In the genomic region with DNA sequence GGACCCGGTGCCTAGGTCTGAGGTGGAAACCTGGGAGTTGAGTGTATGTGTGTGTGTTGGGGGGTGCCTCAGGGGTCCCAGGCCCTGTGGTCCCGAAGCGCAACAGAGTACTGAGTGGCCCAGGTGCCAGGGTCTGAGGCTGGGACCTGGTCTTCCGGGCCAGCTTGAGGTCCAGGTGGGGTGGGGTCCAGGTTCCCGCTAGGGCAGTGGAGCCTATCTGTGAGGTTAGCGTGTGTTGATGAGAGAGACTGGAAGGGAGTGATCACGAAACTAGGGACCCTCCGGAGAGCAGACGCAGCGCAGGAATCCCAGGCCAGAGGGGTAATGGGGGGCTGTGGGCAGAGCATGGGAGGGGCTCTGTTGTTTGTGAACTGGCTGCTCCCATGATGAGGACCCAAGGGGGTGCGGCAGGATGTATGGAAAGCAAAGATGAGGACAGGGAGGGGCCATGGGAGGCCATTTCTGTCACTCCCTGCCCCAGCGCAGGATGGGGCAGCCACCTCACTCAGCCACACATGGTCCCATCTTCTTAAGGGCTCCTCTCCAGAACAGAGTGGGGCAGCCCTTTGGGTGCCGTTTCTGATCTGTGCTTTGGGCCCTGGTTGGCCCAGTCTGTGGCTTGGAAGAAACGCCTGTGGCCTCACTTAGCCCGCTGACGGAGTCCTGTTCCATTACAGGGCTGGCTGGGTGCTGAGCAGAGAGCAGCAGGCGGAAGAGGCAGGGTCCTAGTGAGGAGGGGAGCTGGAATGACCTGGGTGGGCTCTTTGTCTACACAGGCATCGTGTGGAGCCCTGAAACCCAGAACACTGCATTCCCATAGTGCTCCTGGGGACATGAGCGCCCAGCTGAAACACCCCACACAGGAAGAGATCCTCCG, we compare ENCODE assay signal across 1 cellular context.
TF ChIP-seq lines count a peak whose summit lies in the region.

No MANE protein-coding gene starts in this region.

TF ChIP-seq in GM23338, 12 proteins besides CTCF, POLR2A, EP300 and RAD21 (continued from another document):
- TF ChIP-seq, protein P1, sequence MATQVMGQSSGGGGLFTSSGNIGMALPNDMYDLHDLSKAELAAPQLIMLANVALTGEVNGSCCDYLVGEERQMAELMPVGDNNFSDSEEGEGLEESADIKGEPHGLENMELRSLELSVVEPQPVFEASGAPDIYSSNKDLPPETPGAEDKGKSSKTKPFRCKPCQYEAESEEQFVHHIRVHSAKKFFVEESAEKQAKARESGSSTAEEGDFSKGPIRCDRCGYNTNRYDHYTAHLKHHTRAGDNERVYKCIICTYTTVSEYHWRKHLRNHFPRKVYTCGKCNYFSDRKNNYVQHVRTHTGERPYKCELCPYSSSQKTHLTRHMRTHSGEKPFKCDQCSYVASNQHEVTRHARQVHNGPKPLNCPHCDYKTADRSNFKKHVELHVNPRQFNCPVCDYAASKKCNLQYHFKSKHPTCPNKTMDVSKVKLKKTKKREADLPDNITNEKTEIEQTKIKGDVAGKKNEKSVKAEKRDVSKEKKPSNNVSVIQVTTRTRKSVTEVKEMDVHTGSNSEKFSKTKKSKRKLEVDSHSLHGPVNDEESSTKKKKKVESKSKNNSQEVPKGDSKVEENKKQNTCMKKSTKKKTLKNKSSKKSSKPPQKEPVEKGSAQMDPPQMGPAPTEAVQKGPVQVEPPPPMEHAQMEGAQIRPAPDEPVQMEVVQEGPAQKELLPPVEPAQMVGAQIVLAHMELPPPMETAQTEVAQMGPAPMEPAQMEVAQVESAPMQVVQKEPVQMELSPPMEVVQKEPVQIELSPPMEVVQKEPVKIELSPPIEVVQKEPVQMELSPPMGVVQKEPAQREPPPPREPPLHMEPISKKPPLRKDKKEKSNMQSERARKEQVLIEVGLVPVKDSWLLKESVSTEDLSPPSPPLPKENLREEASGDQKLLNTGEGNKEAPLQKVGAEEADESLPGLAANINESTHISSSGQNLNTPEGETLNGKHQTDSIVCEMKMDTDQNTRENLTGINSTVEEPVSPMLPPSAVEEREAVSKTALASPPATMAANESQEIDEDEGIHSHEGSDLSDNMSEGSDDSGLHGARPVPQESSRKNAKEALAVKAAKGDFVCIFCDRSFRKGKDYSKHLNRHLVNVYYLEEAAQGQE (IDR thresholded peaks at IDR 0.05; ENCODE audit: unreplicated experiment): no peak
- TF ChIP-seq EZH2phosphoT487 (IDR thresholded peaks at IDR 0.05; ENCODE audit: unreplicated experiment) (no peak), JUNB (IDR thresholded peaks at IDR 0.05; ENCODE audit: unreplicated experiment) (no peak), EZH2 (IDR thresholded peaks at IDR 0.05; ENCODE audit: low read depth, unreplicated experiment) (no peak)
